Comparison of ENCODE assay signal across 21 cellular contexts in the genomic region with DNA sequence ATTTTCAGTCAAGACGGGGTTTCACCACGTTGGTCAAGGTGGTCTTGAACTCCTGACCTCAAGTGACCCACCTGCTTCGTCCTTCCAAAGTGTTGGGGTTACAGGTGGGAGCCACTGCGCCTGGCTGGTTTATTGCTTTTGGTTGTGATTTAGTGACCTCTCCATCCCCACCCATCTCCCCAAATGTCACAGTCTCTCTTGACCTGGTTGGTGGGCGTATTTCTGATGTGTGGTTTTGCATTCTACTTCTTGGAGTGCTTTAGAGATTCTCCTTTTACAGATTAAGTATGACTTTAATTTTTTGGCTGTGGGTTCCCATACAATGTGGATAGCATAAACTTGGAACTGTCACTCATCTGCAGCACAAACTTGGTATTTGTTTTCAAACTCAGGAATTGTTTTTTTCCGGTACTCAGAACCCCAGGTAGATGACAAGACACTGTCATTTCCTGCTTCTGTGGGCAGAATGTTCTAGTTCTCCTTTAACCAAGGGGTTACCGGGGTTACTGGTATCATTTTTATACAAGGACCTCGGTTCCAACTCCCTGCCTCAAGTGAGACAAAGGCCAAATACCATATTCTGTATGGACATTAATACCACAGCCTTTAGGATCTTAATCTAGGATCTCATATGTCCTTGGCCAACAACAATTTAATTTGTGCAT. TPM values are rescaled to one million over a fixed set of nuclear protein-coding genes. Genes with fewer than 3 reads are reported as not detected.
A peak's percentile ranks its signal among the peaks of the same experiment; 100 is the strongest.
DNase-seq lines count a peak whose midpoint lies in the region; ATAC-seq and TF ChIP-seq lines count a peak whose summit lies in the region.
"Had no signal": no experiment of that assay in that cellular context is flagged by ENCODE, and none has a peak within 500 bp of the region (broad histone marks: within the 10 kb centered on the region; RNA-seq: fewer than 3 reads in every experiment).

No MANE protein-coding gene starts in this region.

- TF ChIP-seq CTCF in CD8-positive, alpha-beta T cell (IDR thresholded peaks at IDR 0.05) = no peak
- TF ChIP-seq CTCF in OCI-LY3 (IDR thresholded peaks at IDR 0.05; ENCODE audit: low read depth, low read length) = no peak

- H3K36me3 ChIP-seq in CD8-positive, alpha-beta T cell (ENCODE audit: insufficient read depth, low read length) = no peaks in the 10 kb centered on the region
- no peaks in the 10 kb centered on the region for H3K36me3 ChIP-seq in OCI-LY3 (replicated peaks; ENCODE audit: low read depth, low read length)

- no peak overlapping the region for H3K4me3 ChIP-seq in CD8-positive, alpha-beta T cell (ENCODE audit: low read depth, low read length)
- no peak overlapping the region for H3K4me3 ChIP-seq in OCI-LY3 (ENCODE audit: low read length)
- H3K4me3 ChIP-seq: K562, PC-9 had no signal

- no peaks in the 10 kb centered on the region for H3K27me3 ChIP-seq in CD8-positive, alpha-beta T cell (ENCODE audit: insufficient read depth, low read length)
- H3K27me3 ChIP-seq in OCI-LY3 (ENCODE audit: low read depth, low read length) = no peaks in the 10 kb centered on the region

- no peak overlapping the region for H3K27ac ChIP-seq in CD8-positive, alpha-beta T cell (ENCODE audit: low read depth, low read length)
- H3K27ac ChIP-seq in OCI-LY3 (ENCODE audit: low read length) = no peak overlapping the region
- H3K27ac ChIP-seq: PC-9, RWPE1 had no signal

- ATAC-seq in CD8-positive, alpha-beta T cell = peak; percentile 26
- peak; percentile 56 for ATAC-seq in GM18867 (IDR thresholded peaks at IDR 0.05; ENCODE audit: unreplicated experiment)
- ATAC-seq in HG03095 (IDR thresholded peaks at IDR 0.05; ENCODE audit: unreplicated experiment) = no peak
- ATAC-seq: K562 had no signal

- no peaks in the 10 kb centered on the region for H3K36me3 Mint-ChIP-seq in CD8-positive, alpha-beta T cell
- no peaks in the 10 kb centered on the region for H3K36me3 Mint-ChIP-seq in immature natural killer cell

- POLR2A ChIA-PET in CD8-positive, alpha-beta T cell (lab: Charles Lee) = no interaction called here

- intact Hi-C loops in CD8-positive, alpha-beta T cell (cut with DNase I, micrococcal nuclease) = no loop called here

- no peaks in the 10 kb centered on the region for H3K27me3 Mint-ChIP-seq in CD8-positive, alpha-beta T cell (ENCODE audit: low read depth)
- H3K27me3 Mint-ChIP-seq in immature natural killer cell (ENCODE audit: low read depth in 3 of 3) = peaks cover 0 to 2% (median 0%) of the 10 kb centered on the region in 3 donors

- 0 out of 2 replicates have a peak overlapping the region, but pooled peaks have one; percentile 3 for H3K4me2 ChIP-seq in OCI-LY3 (ENCODE audit: low read length)
- H3K4me2 ChIP-seq: PC-9 had no signal

- no peaks in the 10 kb centered on the region for H3K79me2 ChIP-seq in OCI-LY3 (ENCODE audit: low read length)

- H3K9me3 Mint-ChIP-seq in CD8-positive, alpha-beta T cell = peaks cover 3% of the 10 kb centered on the region
- H3K9me3 Mint-ChIP-seq in immature natural killer cell = peaks cover 0 to 2% (median 0%) of the 10 kb centered on the region in 6 donors
- H3K9me3 Mint-ChIP-seq: H9 had no signal

- no peak overlapping the region for H3K4me3 Mint-ChIP-seq in CD8-positive, alpha-beta T cell
- peak overlapping the region; percentile 8 to 52 (median 48) for H3K4me3 Mint-ChIP-seq in immature natural killer cell
- H3K4me3 Mint-ChIP-seq: H9 had no signal

- H3K9ac ChIP-seq in OCI-LY3 (ENCODE audit: low read length) = no peak overlapping the region

- CTCF ChIA-PET in CD8-positive, alpha-beta T cell (lab: Charles Lee) = no interaction called here

- no peaks in the 10 kb centered on the region for H3K9me3 ChIP-seq in CD8-positive, alpha-beta T cell (ENCODE audit: low read length)
- peaks cover 6% of the 10 kb centered on the region; the same call in 1 of the 2 replicates for H3K9me3 ChIP-seq in OCI-LY3 (ENCODE audit: insufficient read depth, low read length)

- H2AFZ ChIP-seq in OCI-LY3 (ENCODE audit: low read depth, low read length) = no peak overlapping the region
- H2AFZ ChIP-seq: PC-9 had no signal

- peaks cover 7% of the 10 kb centered on the region for H3K4me1 Mint-ChIP-seq in CD8-positive, alpha-beta T cell (ENCODE audit: low read depth)
- peaks cover 38 to 45% of the 10 kb centered on the region in 2 donors for H3K4me1 Mint-ChIP-seq in immature natural killer cell
- H3K4me1 Mint-ChIP-seq: H9 had no signal

- H3K4me1 ChIP-seq in CD8-positive, alpha-beta T cell (ENCODE audit: insufficient read depth, low read length) = no peaks in the 10 kb centered on the region
- H3K4me1 ChIP-seq in OCI-LY3 (ENCODE audit: low read length) = peaks cover 23% of the 10 kb centered on the region

- peak overlapping the region; percentile 49 for H3K27ac Mint-ChIP-seq in CD8-positive, alpha-beta T cell
- H3K27ac Mint-ChIP-seq in immature natural killer cell = peak overlapping the region; percentile 5 to 92 (median 77)

- no peak for DNase-seq in CD8-positive, alpha-beta T cell
- peak in 2 of 3 donors; percentile 18 to 35 for DNase-seq in immature natural killer cell
- no peak for DNase-seq in HuH-7 (ENCODE audit: low spot score)
- DNase-seq in NCI-H187 (lab: John Stamatoyannopoulos, UW) = no peak
- DNase-seq: ACHN, C1 segment of cervical spinal cord, DMS153, GDM1, H9, NCI-H1092 treated with DMSO at 0.1 percent for 48 hours, NCI-H146, NCI-H510A treated with DMSO at 0.1 percent for 48 hours, NCI-H774, PC-9 had no signal

- no peaks in the 10 kb centered on the region for H4K20me1 ChIP-seq in OCI-LY3 (ENCODE audit: insufficient read depth, low read length)

RNA-seq across cellular contexts. Expression of gene MRC1, which starts 50.5 kb away (rescaled TPM):
- total RNA-seq in CD8-positive, alpha-beta T cell = not detected
- polyA plus RNA-seq in immature natural killer cell = not detected
- total RNA-seq: Daoy; H9; T-helper 1 cell treated with Interleukin-12 subunit alpha and Interleukin-12 subunit beta and Interleukin-4 antibody, amounts not matched to agents 30 ng/mL and 1 ng/mL, for 36 hours had no signal

Comparison
In these comparisons a context has a peak if more than half of its experiments do, and no peak if none do; other contexts are left out.
1. DNase-seq: peak in immature natural killer cell (2 of 3); none in CD8-positive, alpha-beta T cell (0 of 7), HuH-7 (single experiment) and NCI-H187 (0 of 2).